Comparison of ENCODE assay signal across 8 cellular contexts in genomic region chr3:137946341-137946973, GRCh38.
DNase-seq lines count a peak whose midpoint lies in the region; ATAC-seq lines count a peak whose summit lies in the region.

No MANE protein-coding gene starts in this region.

- DNase-seq in AG08396 (ENCODE audit: low spot score) (peak; percentile 57), LoVo (ENCODE audit: low spot score) (peak; percentile 72), RKO (ENCODE audit: low spot score) (peak; percentile 74), glomerular visceral epithelial cell (ENCODE audit: extremely low spot score) (peak; percentile 60), renal cortical epithelial cell (ENCODE audit: low read depth) (peak; percentile 75)
- peak; percentile 5 for DNase-seq in activated T-helper 9 cell treated with anti-CD3 and anti-CD28 coated beads, Interleukin-2, amount 50 U/mL, for 16 hours (ENCODE audit: low read depth)

- ATAC-seq in GM18868 (IDR thresholded peaks at IDR 0.05; ENCODE audit: unreplicated experiment) (peak; percentile 74), HG02588 (IDR thresholded peaks at IDR 0.05; ENCODE audit: unreplicated experiment) (no peak)

Comparison
In these comparisons a context has a peak if more than half of its experiments do, and no peak if none do; other contexts are left out.
1. DNase-seq: peak in every context shown above with its lines; median percentile 75 in renal cortical epithelial cell; 74 in RKO; 72 in LoVo; 60 in glomerular visceral epithelial cell; 57 in AG08396; 5 in activated T-helper 9 cell treated with anti-CD3 and anti-CD28 coated beads, Interleukin-2, amount 50 U/mL, for 16 hours.